23 cellular contexts compared by ENCODE assay signal in the genomic region with DNA sequence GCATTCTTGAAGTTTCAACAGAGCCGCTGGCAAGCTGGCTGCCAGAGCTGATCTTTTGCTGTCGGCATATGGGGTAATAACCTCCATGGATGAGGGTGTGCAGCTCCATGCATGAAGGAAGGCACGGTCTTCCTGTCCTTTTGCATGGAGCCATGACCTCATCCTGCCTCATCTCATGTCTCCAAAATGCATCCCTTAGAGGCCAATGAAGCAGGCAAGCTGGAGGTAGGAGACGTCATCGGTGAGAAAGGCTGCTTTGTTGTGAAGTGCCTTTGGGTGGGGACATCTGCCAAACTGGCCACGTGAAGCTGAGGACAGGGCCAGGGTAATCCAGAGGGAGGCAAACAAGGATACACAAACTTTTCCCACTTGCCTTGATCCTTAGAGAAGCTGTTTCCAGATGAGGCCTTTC.
DNase-seq lines count a peak whose midpoint lies in the region; ATAC-seq lines count a peak whose summit lies in the region.
"Had no signal": no experiment of that assay in that cellular context is flagged by ENCODE, and none has a peak within 500 bp of the region (broad histone marks: within the 10 kb centered on the region; RNA-seq: fewer than 3 reads in every experiment).

No MANE protein-coding gene starts in this region.

- no peak overlapping the region for H2BK12ac ChIP-seq in trophoblast cell (ENCODE audit: low read length)

- H3K79me2 ChIP-seq in trophoblast cell (ENCODE audit: control insufficient read depth, insufficient read depth, low read length, poor library complexity) = no peaks in the 10 kb centered on the region

- H3K9me3 ChIP-seq in trophoblast cell (ENCODE audit: insufficient read depth, low read depth, low read length) = no peaks in the 10 kb centered on the region

- H3K27ac ChIP-seq in trophoblast cell (ENCODE audit: low read depth, low read length) = no peak overlapping the region

- H3K14ac ChIP-seq in trophoblast cell (ENCODE audit: low read length) = no peak overlapping the region

- no peak overlapping the region for H4K8ac ChIP-seq in trophoblast cell (ENCODE audit: low read depth, low read length)

- H4K12ac ChIP-seq in trophoblast cell (ENCODE audit: low read depth, low read length) = no peak overlapping the region

- no peak overlapping the region for H3K4ac ChIP-seq in trophoblast cell (ENCODE audit: low read depth, low read length)

- H3K23ac ChIP-seq in trophoblast cell (ENCODE audit: low read length) = no peak overlapping the region

- H3K4me1 ChIP-seq in trophoblast cell (ENCODE audit: control insufficient read depth in 1 of 2, insufficient read depth in 2 of 2, low read length in 2 of 2) = no peaks in the 10 kb centered on the region

- WGBS in trophoblast cell (ENCODE audit: extremely low coverage, insufficient coverage, insufficient read length) = no CpG with 5 or more reads among the region's 6 CpGs

- no peak overlapping the region for H2AFZ ChIP-seq in trophoblast cell (ENCODE audit: insufficient read depth, low read length, poor library complexity)
- H2AFZ ChIP-seq: GM23338 had no signal

- intact Hi-C loops in Right ventricle myocardium inferior (cut with DNase I) (loop anchor here (1.0 kb wide), 1 partner anchor 30 kb away; no protein-coding TSS in a partner anchor), left ventricle myocardium superior (cut with micrococcal nuclease) (no loop called here)

- H3K36me3 ChIP-seq in trophoblast cell (ENCODE audit: control insufficient read depth in 1 of 2, insufficient read depth in 2 of 2, low read length in 2 of 2) = no peaks in the 10 kb centered on the region

- in situ Hi-C loops in KBM-7 (cut with MboI; ENCODE audit: low pct_unique_long_range_greater_than_20kb, low sequenced_read_pairs) = no loop called here

- no peaks in the 10 kb centered on the region for H3K27me3 ChIP-seq in trophoblast cell (ENCODE audit: insufficient read depth, low read length)

- no peaks in the 10 kb centered on the region for H3K79me1 ChIP-seq in trophoblast cell (ENCODE audit: low read length)

- no peak overlapping the region for H4K91ac ChIP-seq in trophoblast cell (ENCODE audit: low read depth, low read length)

- no peak overlapping the region for H2AK5ac ChIP-seq in trophoblast cell (ENCODE audit: low read length)

- no peak overlapping the region for H2BK5ac ChIP-seq in trophoblast cell (ENCODE audit: low read depth, low read length, poor library complexity)

- no peak overlapping the region for H3K9ac ChIP-seq in trophoblast cell (ENCODE audit: low read length)

- no peak overlapping the region for H3K4me3 ChIP-seq in trophoblast cell (ENCODE audit: low read depth, low read length)
- H3K4me3 ChIP-seq: GM23338 had no signal

- no peak overlapping the region for H3K18ac ChIP-seq in trophoblast cell (ENCODE audit: low read length)

- H3K4me2 ChIP-seq in trophoblast cell (ENCODE audit: low read length) = no peak overlapping the region
- H3K4me2 ChIP-seq: GM23338 had no signal

- peak; percentile 13 for DNase-seq in ELF-1 (ENCODE audit: low read depth, low spot score)
- peak; percentile 89 for DNase-seq in Right ventricle myocardium inferior (ENCODE audit: missing footprints)
- DNase-seq in left ventricle myocardium superior = peak; percentile 84
- peak; percentile 78 to 88 for DNase-seq in trophoblast cell
- DNase-seq in KBM-7 = no peak
- DNase-seq in iPS-NIHi11 (ENCODE audit: low spot score) = no peak
- DNase-seq in DMS53 (lab: John Stamatoyannopoulos, UW) = no peak
- DNase-seq in DMS79 treated with DMSO at 0.1 percent for 48 hours (lab: John Stamatoyannopoulos, UW) = no peak
- DNase-seq: 8988T; C1 segment of cervical spinal cord; CD8-positive, alpha-beta T cell; GDM1; Karpas-422; MV-4-11; NCI-H1105 treated with DMSO at 0.1 percent for 48 hours; NCI-H2029 treated with DMSO at 0.1 percent for 48 hours; NCI-H226; NCI-H510A treated with DMSO at 0.1 percent for 48 hours; NCI-H774; NK-92 treated with Interleukin-12 subunit alpha and Interleukin-12 subunit beta, amount 100 ng/mL, for 24 hours had no signal

- H2BK120ac ChIP-seq in trophoblast cell (ENCODE audit: insufficient read depth, low read length, poor library complexity) = no peak overlapping the region

- ATAC-seq in Right ventricle myocardium inferior (peak; percentile 95), left ventricle myocardium superior (peak; percentile 89)
- ATAC-seq: CD8-positive, alpha-beta T cell; GM23338; HCT116; Panc1 had no signal

Comparison
In these comparisons a context has a peak if more than half of its experiments do, and no peak if none do; other contexts are left out.
1. DNase-seq: peak in ELF-1 (single experiment), Right ventricle myocardium inferior (single experiment), left ventricle myocardium superior (single experiment) and trophoblast cell (2 of 2); none in KBM-7 (single experiment), iPS-NIHi11 (single experiment), DMS53 (single experiment) and DMS79 treated with DMSO at 0.1 percent for 48 hours (single experiment).